In genomic region chr3:123081718-123082369, GRCh38 we compare ENCODE assay signal across 8 cellular contexts. TPM values are rescaled to one million over a fixed set of nuclear protein-coding genes. Genes with fewer than 3 reads are reported as not detected.
DNase-seq lines count a peak whose midpoint lies in the region; ATAC-seq and TF ChIP-seq lines count a peak whose summit lies in the region.
"Had no signal": no experiment of that assay in that cellular context is flagged by ENCODE, and none has a peak within 500 bp of the region (broad histone marks: within the 10 kb centered on the region; RNA-seq: fewer than 3 reads in every experiment).

No MANE protein-coding gene starts in this region.

- peak overlapping the region; percentile 81 for H3K27ac Mint-ChIP-seq in chondrocyte (ENCODE audit: unreplicated experiment)

- no peaks in the 10 kb centered on the region for H3K27me3 Mint-ChIP-seq in chondrocyte (ENCODE audit: low read depth)

- no peaks in the 10 kb centered on the region for H3K36me3 ChIP-seq in smooth muscle cell (ENCODE audit: low read depth)
- H3K36me3 ChIP-seq: heart left ventricle had no signal

- H3K4me2 ChIP-seq in smooth muscle cell: peak overlapping the region; percentile 64

- H3K9me3 ChIP-seq in smooth muscle cell (replicated peaks; ENCODE audit: low read depth): no peaks in the 10 kb centered on the region
- H3K9me3 ChIP-seq: heart left ventricle had no signal

- H3K27ac ChIP-seq in smooth muscle cell (ENCODE audit: low read depth): peak overlapping the region; percentile 91

- peaks cover 2% of the 10 kb centered on the region for H3K36me3 Mint-ChIP-seq in chondrocyte (ENCODE audit: low read depth)

- H3K4me1 ChIP-seq in smooth muscle cell (ENCODE audit: low read depth): peaks cover 57% of the 10 kb centered on the region

- H3K9me3 Mint-ChIP-seq in chondrocyte (ENCODE audit: low read depth): no peaks in the 10 kb centered on the region

- H3K79me2 ChIP-seq in smooth muscle cell (ENCODE audit: low read depth): peaks cover 86% of the 10 kb centered on the region

- no peak overlapping the region for H3K9ac ChIP-seq in smooth muscle cell (ENCODE audit: low read depth)

- H2AFZ ChIP-seq in smooth muscle cell (ENCODE audit: low read depth): no peak overlapping the region

- peaks cover 20% of the 10 kb centered on the region for H3F3A ChIP-seq in smooth muscle cell (ENCODE audit: low read depth)

- no peak overlapping the region for H3K4me3 ChIP-seq in smooth muscle cell
- H3K4me3 ChIP-seq: heart left ventricle had no signal

- DNase-seq in NCI-H1092 (lab: John Stamatoyannopoulos, UW) (peak; percentile 78), chondrocyte (ENCODE audit: low spot score) (no peak), smooth muscle cell (lab: John Stamatoyannopoulos, UW; ENCODE audit: unreplicated experiment) (no peak), iPS-NIHi11 (ENCODE audit: low spot score) (no peak)
- no peak for DNase-seq in stimulated activated CD4-positive, alpha-beta T cell treated with anti-CD3 and anti-CD28 coated beads, Interleukin-15, amount 100 ng/mL, for 24 hours
- DNase-seq: heart left ventricle had no signal

- peaks cover 96% of the 10 kb centered on the region for H3K4me1 Mint-ChIP-seq in chondrocyte (ENCODE audit: low read depth)

- TF ChIP-seq CTCF in chondrocyte (IDR thresholded peaks at IDR 0.05) (no peak), smooth muscle cell (IDR thresholded peaks at IDR 0.05; ENCODE audit: borderline replicate concordance, insufficient read depth, poor library complexity, severe bottlenecking) (no peak)

- peaks cover 97% of the 10 kb centered on the region for H4K20me1 ChIP-seq in smooth muscle cell (ENCODE audit: low read depth)

- H3K27me3 ChIP-seq in smooth muscle cell (ENCODE audit: low read depth): no peaks in the 10 kb centered on the region
- H3K27me3 ChIP-seq: heart left ventricle had no signal

- H3K4me3 Mint-ChIP-seq in chondrocyte (ENCODE audit: unreplicated experiment): peak overlapping the region; percentile 11

- peak; percentile 15 for ATAC-seq in GM19438 (IDR thresholded peaks at IDR 0.05; ENCODE audit: low read depth, unreplicated experiment)
- ATAC-seq in HG03139 (IDR thresholded peaks at IDR 0.05; ENCODE audit: unreplicated experiment): no peak

- 49% methylated on average over 8 of the region's 8 CpGs for WGBS in smooth muscle cell (ENCODE audit: low lambda C conversion rate)

RNA-seq across cellular contexts. Expression of gene PDIA5, which starts 15.0 kb away (rescaled TPM):
- 82.7 to 129 TPM (median 128 TPM) in 3 replicates for total RNA-seq in chondrocyte
- 65.4 and 85.7 TPM in 2 replicates for total RNA-seq in smooth muscle cell
- polyA plus RNA-seq in smooth muscle cell: 96.9 and 102 TPM in 2 replicates

RNA-seq across cellular contexts. Expression of gene SEMA5B, which starts 54.3 kb away (rescaled TPM):
- total RNA-seq in chondrocyte (3.1 to 68.8 TPM (median 68.4 TPM) in 3 replicates), smooth muscle cell (3.0 TPM in 1 of 2 replicates, not detected in the other)
- 0.92 TPM in 1 of 2 replicates, not detected in the other for polyA plus RNA-seq in smooth muscle cell
